ENCODE assay signal across 24 cellular contexts in the genomic region with DNA sequence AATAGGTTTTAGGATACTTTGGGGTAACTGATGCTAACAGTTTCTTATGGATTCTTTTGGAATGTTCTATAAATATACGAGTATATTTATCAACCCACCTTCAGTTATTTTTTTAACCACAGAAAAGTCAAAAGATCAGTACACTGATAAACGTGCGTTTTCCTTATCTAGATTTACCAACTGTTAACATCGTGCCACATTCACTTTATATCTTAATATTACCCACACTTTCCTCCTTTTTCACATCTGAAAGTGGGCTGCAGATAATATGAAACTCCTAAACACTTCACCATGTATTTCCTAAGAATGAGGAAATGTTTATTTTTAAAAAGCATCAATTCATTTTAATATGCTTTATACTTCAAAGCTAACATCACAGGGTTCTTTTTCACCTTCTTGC. TPM values are rescaled to one million over a fixed set of nuclear protein-coding genes. Genes with fewer than 3 reads are reported as not detected.
DNase-seq lines count a peak whose midpoint lies in the region; ATAC-seq, FAIRE-seq and TF ChIP-seq lines count a peak whose summit lies in the region.
"Had no signal": no experiment of that assay in that cellular context is flagged by ENCODE, and none has a peak within 500 bp of the region (broad histone marks: within the 10 kb centered on the region; RNA-seq: fewer than 3 reads in every experiment).

No MANE protein-coding gene starts in this region.

- H3K27ac ChIP-seq in CD4-positive, alpha-beta T cell (ENCODE audit: low read depth, low read length), result no peak overlapping the region
- no peak overlapping the region for H3K27ac ChIP-seq in neuronal stem cell (replicated peaks; ENCODE audit: low read length)
- H3K27ac ChIP-seq: RWPE1 had no signal

- no peak overlapping the region for H3K23ac ChIP-seq in neuronal stem cell (ENCODE audit: low read depth, low read length, poor library complexity)

- POLR2A ChIA-PET in CD4-positive, alpha-beta T cell (lab: Charles Lee), result interaction anchor here (0.9 kb wide), 1 partner anchor 250 kb away, joined by 4 read pairs; the partner anchor contains the start of gene OLFML2B

- H3K36me3 ChIP-seq in neuronal stem cell (replicated peaks in 1 of 2; ENCODE audit: control insufficient read depth in 2 of 2, insufficient read depth in 2 of 2, low read length in 2 of 2), result no peaks in the 10 kb centered on the region

- no peak overlapping the region for H3K18ac ChIP-seq in neuronal stem cell (ENCODE audit: low read length)

- H3K4me2 ChIP-seq in neuronal stem cell (ENCODE audit: insufficient read depth, low read length, poor library complexity, severe bottlenecking), result no peak overlapping the region
- H3K4me2 ChIP-seq: GM23338 had no signal

- H3K4me3 ChIP-seq in Jurkat, Clone E6-1 (ENCODE audit: low read length), result peak overlapping the region; percentile 28
- no peak overlapping the region for H3K4me3 ChIP-seq in neuronal stem cell (ENCODE audit: low read length in 2 of 2)
- H3K4me3 ChIP-seq: GM23338 had no signal

- no peaks in the 10 kb centered on the region for H3K4me1 ChIP-seq in neuronal stem cell (ENCODE audit: control insufficient read depth in 2 of 2, insufficient read depth in 1 of 2, low read depth in 1 of 2, low read length in 2 of 2)

- H2BK12ac ChIP-seq in neuronal stem cell (ENCODE audit: low read length), result no peak overlapping the region

- no peak overlapping the region for H2AFZ ChIP-seq in neuronal stem cell (ENCODE audit: low read length)
- H2AFZ ChIP-seq: GM23338 had no signal

- H3K4me3 Mint-ChIP-seq in activated CD4-positive, alpha-beta T cell treated with anti-CD3 and anti-CD28 coated beads, Interleukin-2, amount 10 ng/mL, durations not matched to agents 24 days and 14 days, result no peak overlapping the region
- H3K4me3 Mint-ChIP-seq in CD4-positive, alpha-beta T cell, result peak overlapping the region; percentile 69
- peak overlapping the region; percentile 27 for H3K4me3 Mint-ChIP-seq in activated T-helper 2 cell treated with anti-CD3 and anti-CD28 coated beads, Interferon-gamma antibody, Interleukin-2, Interleukin-4, amounts not matched to agents 10 μg/mL and 5 μg/mL and 100 μg/mL, durations not matched to agents 14 hours and 24 hours and 36 hours (ENCODE audit: low read depth)
- H3K4me3 Mint-ChIP-seq: GM23338, H9, HFFc6 had no signal

- H3K9ac ChIP-seq in neuronal stem cell (ENCODE audit: low read depth, low read length, poor library complexity), result no peak overlapping the region

- H3K79me1 ChIP-seq in neuronal stem cell (ENCODE audit: low read depth, low read length), result no peaks in the 10 kb centered on the region

- H2BK5ac ChIP-seq in neuronal stem cell (ENCODE audit: low read length), result no peak overlapping the region

- WGBS in neuronal stem cell (ENCODE audit: extremely low coverage in 2 of 2, insufficient read length in 2 of 2, insufficient replicate concordance in 1 of 2), 2 donors, result 100% methylated on average over 1 of the region's 4 CpGs; no CpG with 5 or more reads in 1 of the 2 donors

- no peak overlapping the region for H3K14ac ChIP-seq in neuronal stem cell (ENCODE audit: low read length)

- H2BK120ac ChIP-seq in neuronal stem cell (ENCODE audit: low read depth, low read length), result no peak overlapping the region

- H4K91ac ChIP-seq in neuronal stem cell (ENCODE audit: low read depth, low read length, poor library complexity), result no peak overlapping the region

- no peak overlapping the region for H4K8ac ChIP-seq in neuronal stem cell (ENCODE audit: low read depth, low read length)

- no peak for TF ChIP-seq CTCF in CD4-positive, alpha-beta T cell (IDR thresholded peaks at IDR 0.05)
- TF ChIP-seq CTCF in D721Med (IDR thresholded peaks at IDR 0.05; ENCODE audit: insufficient read depth, missing control alignments), result no peak

- H2AK5ac ChIP-seq in neuronal stem cell (ENCODE audit: low read depth, low read length), result no peak overlapping the region

- CTCF ChIA-PET in CD4-positive, alpha-beta T cell (lab: Charles Lee), result no interaction called here

- no peaks in the 10 kb centered on the region for H3K27me3 ChIP-seq in CD4-positive, alpha-beta T cell (ENCODE audit: control insufficient read depth, insufficient read depth, low read length)
- H3K27me3 ChIP-seq in neuronal stem cell (ENCODE audit: control insufficient read depth in 3 of 3, insufficient read depth in 3 of 3, low read depth in 1 of 3, low read length in 3 of 3), result no peaks in the 10 kb centered on the region

- no peak overlapping the region for H2BK15ac ChIP-seq in neuronal stem cell (ENCODE audit: low read length)

- FAIRE-seq in D721Med (lab: Jason Lieb, UNC), result no peak

- peaks cover 13% of the 10 kb centered on the region for H3K36me3 Mint-ChIP-seq in activated CD4-positive, alpha-beta T cell treated with anti-CD3 and anti-CD28 coated beads, Interleukin-2, amount 10 ng/mL, durations not matched to agents 24 days and 14 days (ENCODE audit: low read depth)
- H3K36me3 Mint-ChIP-seq in CD4-positive, alpha-beta T cell (ENCODE audit: low read depth), result peaks cover 8% of the 10 kb centered on the region
- H3K36me3 Mint-ChIP-seq in activated T-helper 2 cell treated with anti-CD3 and anti-CD28 coated beads, Interferon-gamma antibody, Interleukin-2, Interleukin-4, amounts not matched to agents 10 μg/mL and 5 μg/mL and 100 μg/mL, durations not matched to agents 14 hours and 24 hours and 36 hours (ENCODE audit: low read depth), result peaks cover 4% of the 10 kb centered on the region

- no peak for ATAC-seq in CD4-positive, alpha-beta T cell (ENCODE audit: poor library complexity)
- ATAC-seq: GM23338, Panc1 had no signal

- peaks cover 18% of the 10 kb centered on the region for H3K4me1 Mint-ChIP-seq in activated CD4-positive, alpha-beta T cell treated with anti-CD3 and anti-CD28 coated beads, Interleukin-2, amount 10 ng/mL, durations not matched to agents 24 days and 14 days
- H3K4me1 Mint-ChIP-seq in CD4-positive, alpha-beta T cell (ENCODE audit: low read depth), result peaks cover 5% of the 10 kb centered on the region
- H3K4me1 Mint-ChIP-seq in activated T-helper 2 cell treated with anti-CD3 and anti-CD28 coated beads, Interferon-gamma antibody, Interleukin-2, Interleukin-4, amounts not matched to agents 10 μg/mL and 5 μg/mL and 100 μg/mL, durations not matched to agents 14 hours and 24 hours and 36 hours (ENCODE audit: low read depth), result peaks cover 26% of the 10 kb centered on the region

- H3K4ac ChIP-seq in neuronal stem cell (ENCODE audit: low read length), result no peak overlapping the region

- intact Hi-C loops in activated CD4-positive, alpha-beta T cell treated with anti-CD3 and anti-CD28 coated beads, Interleukin-2, amount 10 ng/mL, durations not matched to agents 24 days and 14 days (cut with micrococcal nuclease), result no loop called here
- intact Hi-C loops in CD4-positive, alpha-beta T cell (cut with DNase I, micrococcal nuclease), result loop anchor here in 1 of 2 experiments (10.0 kb wide), 1 partner anchor 151 kb away; no protein-coding TSS in a partner anchor
- intact Hi-C loops in activated T-helper 2 cell treated with anti-CD3 and anti-CD28 coated beads, Interferon-gamma antibody, Interleukin-2, Interleukin-4, amounts not matched to agents 10 μg/mL and 5 μg/mL and 100 μg/mL, durations not matched to agents 14 hours and 24 hours and 36 hours (cut with micrococcal nuclease), result loop anchor here (2.0 to 5.0 kb wide), 2 partner anchors 15 to 189 kb away; no protein-coding TSS in a partner anchor

- H3K9me3 ChIP-seq in CD4-positive, alpha-beta T cell (ENCODE audit: control insufficient read depth, low read length), result no peaks in the 10 kb centered on the region
- H3K9me3 ChIP-seq in neuronal stem cell (replicated peaks in 1 of 2; ENCODE audit: control insufficient read depth in 2 of 2, insufficient read depth in 1 of 2, low read depth in 1 of 2, low read length in 2 of 2), result no peaks in the 10 kb centered on the region

- H3K27me3 Mint-ChIP-seq in activated CD4-positive, alpha-beta T cell treated with anti-CD3 and anti-CD28 coated beads, Interleukin-2, amount 10 ng/mL, durations not matched to agents 24 days and 14 days, result no peaks in the 10 kb centered on the region
- H3K27me3 Mint-ChIP-seq in CD4-positive, alpha-beta T cell, result no peaks in the 10 kb centered on the region
- no peaks in the 10 kb centered on the region for H3K27me3 Mint-ChIP-seq in activated T-helper 2 cell treated with anti-CD3 and anti-CD28 coated beads, Interferon-gamma antibody, Interleukin-2, Interleukin-4, amounts not matched to agents 10 μg/mL and 5 μg/mL and 100 μg/mL, durations not matched to agents 14 hours and 24 hours and 36 hours (ENCODE audit: low read depth)

- peak overlapping the region; percentile 2 for H3K27ac Mint-ChIP-seq in activated CD4-positive, alpha-beta T cell treated with anti-CD3 and anti-CD28 coated beads, Interleukin-2, amount 10 ng/mL, durations not matched to agents 24 days and 14 days
- no peak overlapping the region for H3K27ac Mint-ChIP-seq in CD4-positive, alpha-beta T cell
- H3K27ac Mint-ChIP-seq in activated T-helper 2 cell treated with anti-CD3 and anti-CD28 coated beads, Interferon-gamma antibody, Interleukin-2, Interleukin-4, amounts not matched to agents 10 μg/mL and 5 μg/mL and 100 μg/mL, durations not matched to agents 14 hours and 24 hours and 36 hours, result peak overlapping the region; percentile 2
- H3K27ac Mint-ChIP-seq: GM23338, H9, HFFc6 had no signal

- H3K9me3 Mint-ChIP-seq in activated CD4-positive, alpha-beta T cell treated with anti-CD3 and anti-CD28 coated beads, Interleukin-2, amount 10 ng/mL, durations not matched to agents 24 days and 14 days, result no peaks in the 10 kb centered on the region
- no peaks in the 10 kb centered on the region for H3K9me3 Mint-ChIP-seq in CD4-positive, alpha-beta T cell
- no peaks in the 10 kb centered on the region for H3K9me3 Mint-ChIP-seq in activated T-helper 2 cell treated with anti-CD3 and anti-CD28 coated beads, Interferon-gamma antibody, Interleukin-2, Interleukin-4, amounts not matched to agents 10 μg/mL and 5 μg/mL and 100 μg/mL, durations not matched to agents 14 hours and 24 hours and 36 hours
- H3K9me3 Mint-ChIP-seq: GM23338, H9, HFFc6 had no signal

- DNase-seq in activated CD4-positive, alpha-beta T cell treated with anti-CD3 and anti-CD28 coated beads, Interleukin-2, amount 10 ng/mL, durations not matched to agents 24 days and 14 days, result no peak
- no peak for DNase-seq in activated CD4-positive, alpha-beta T cell treated with anti-CD3 and anti-CD28 coated beads for 1 hour
- DNase-seq in CD4-positive, alpha-beta T cell, result no peak
- peak; percentile 66 for DNase-seq in Jurkat, Clone E6-1 (ENCODE audit: low read depth, low spot score)
- no peak for DNase-seq in activated T-helper 2 cell treated with anti-CD3 and anti-CD28 coated beads, Interferon-gamma antibody, Interleukin-2, Interleukin-4, amounts not matched to agents 10 μg/mL and 5 μg/mL and 100 μg/mL, durations not matched to agents 14 hours and 24 hours and 36 hours (ENCODE audit: low spot score)
- no peak for DNase-seq in NCI-H2227 treated with DMSO at 0.1 percent for 48 hours (lab: John Stamatoyannopoulos, UW)
- DNase-seq in D721Med (ENCODE audit: insufficient read length, low spot score), result no peak
- no peak for DNase-seq in neuronal stem cell (ENCODE audit: low spot score)
- DNase-seq: Calu3, DMS153, H9, HFFc6, KG1, NCI-H1092, NCI-H1417 treated with DMSO at 0.1 percent for 48 hours, NCI-H1694 treated with DMSO at 0.1 percent for 48 hours, NCI-H2081, NCI-H226, NCI-H510A, NCI-H69, SHP77 had no signal

RNA-seq across cellular contexts. Expression of gene ATF6, which starts 7.7 kb away (rescaled TPM):
- 23.6 and 27.7 TPM in 2 replicates for total RNA-seq in activated CD4-positive, alpha-beta T cell treated with anti-CD3 and anti-CD28 coated beads, Interleukin-2, amount 10 ng/mL, durations not matched to agents 24 days and 14 days
- total RNA-seq in CD4-positive, alpha-beta T cell, result 10 to 100 TPM; 16.2 to 17.1 TPM
- 15.0 TPM for polyA plus RNA-seq in Jurkat, Clone E6-1 (2012; ENCODE audit: insufficient read depth, insufficient read length)
- total RNA-seq in activated T-helper 2 cell treated with anti-CD3 and anti-CD28 coated beads, Interferon-gamma antibody, Interleukin-2, Interleukin-4, amounts not matched to agents 10 μg/mL and 5 μg/mL and 100 μg/mL, durations not matched to agents 14 hours and 24 hours and 36 hours, result 29.6 and 30.4 TPM in 2 replicates
- polyA plus RNA-seq in neuronal stem cell (2013, experiment 1 of 2), result 12.4 TPM
- 13.0 TPM for polyA plus RNA-seq in neuronal stem cell (2013, experiment 2 of 2)

RNA-seq across cellular contexts. Expression of gene DUSP12, which starts 24.2 kb away (rescaled TPM):
- 38.2 and 39.7 TPM in 2 replicates for total RNA-seq in activated CD4-positive, alpha-beta T cell treated with anti-CD3 and anti-CD28 coated beads, Interleukin-2, amount 10 ng/mL, durations not matched to agents 24 days and 14 days
- total RNA-seq in CD4-positive, alpha-beta T cell, result 10 to 100 TPM; 20.3 to 23.0 TPM
- 33.1 TPM for polyA plus RNA-seq in Jurkat, Clone E6-1 (2012; ENCODE audit: insufficient read depth, insufficient read length)
- total RNA-seq in activated T-helper 2 cell treated with anti-CD3 and anti-CD28 coated beads, Interferon-gamma antibody, Interleukin-2, Interleukin-4, amounts not matched to agents 10 μg/mL and 5 μg/mL and 100 μg/mL, durations not matched to agents 14 hours and 24 hours and 36 hours, result 31.2 and 38.0 TPM in 2 replicates
- polyA plus RNA-seq in neuronal stem cell (2013, experiment 1 of 2), result 40.0 TPM
- 40.3 TPM for polyA plus RNA-seq in neuronal stem cell (2013, experiment 2 of 2)

RNA-seq across cellular contexts. Expression of gene FCRLB, which starts 52.4 kb away (rescaled TPM):
- not detected in 2 replicates for total RNA-seq in activated CD4-positive, alpha-beta T cell treated with anti-CD3 and anti-CD28 coated beads, Interleukin-2, amount 10 ng/mL, durations not matched to agents 24 days and 14 days
- total RNA-seq in CD4-positive, alpha-beta T cell, result under 1 TPM in 1 of 2 experiments, not detected in 1; 0.11 TPM
- polyA plus RNA-seq in Jurkat, Clone E6-1 (2012; ENCODE audit: insufficient read depth, insufficient read length), result not detected
- total RNA-seq in activated T-helper 2 cell treated with anti-CD3 and anti-CD28 coated beads, Interferon-gamma antibody, Interleukin-2, Interleukin-4, amounts not matched to agents 10 μg/mL and 5 μg/mL and 100 μg/mL, durations not matched to agents 14 hours and 24 hours and 36 hours, result 0.16 TPM in 1 of 2 replicates, not detected in the other
- polyA plus RNA-seq in neuronal stem cell (2013, experiment 1 of 2), result 0.40 TPM
- polyA plus RNA-seq in neuronal stem cell (2013, experiment 2 of 2), result 0.40 TPM
- total RNA-seq: H9 had no signal
